ENCODE assay signal across 22 cellular contexts in the genomic region with DNA sequence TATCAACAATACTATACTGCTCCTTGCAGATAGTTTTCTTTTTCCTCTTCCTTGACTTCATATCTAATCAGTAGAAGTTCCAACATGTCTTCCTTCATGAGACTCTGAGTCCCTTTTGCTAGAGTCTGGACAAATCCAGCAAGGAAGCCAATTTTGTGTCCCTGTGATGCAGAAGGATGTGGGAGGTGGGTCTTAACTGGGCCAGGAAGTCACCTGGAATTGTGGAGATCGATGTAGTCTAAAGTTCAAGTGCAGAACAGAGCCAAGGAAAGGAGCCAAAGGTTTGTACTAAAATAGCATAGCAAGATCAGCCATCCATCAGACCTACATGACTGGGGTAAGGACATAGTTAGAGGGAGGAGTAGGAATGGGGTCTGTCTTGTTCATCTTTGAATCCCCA. TPM values are rescaled to one million over a fixed set of nuclear protein-coding genes. Genes with fewer than 3 reads are reported as not detected.
DNase-seq lines count a peak whose midpoint lies in the region; ATAC-seq, FAIRE-seq and TF ChIP-seq lines count a peak whose summit lies in the region.
"Had no signal": no experiment of that assay in that cellular context is flagged by ENCODE, and none has a peak within 500 bp of the region (broad histone marks: within the 10 kb centered on the region; RNA-seq: fewer than 3 reads in every experiment).

No MANE protein-coding gene starts in this region.

- WGBS in HepG2 (ENCODE audit: low lambda C conversion rate): 62% methylated on average over 1 of the region's 1 CpG

- H3K9me3 Mint-ChIP-seq in activated naive CD4-positive, alpha-beta T cell treated with anti-CD3 and anti-CD28 coated beads, Interleukin-2, amount 10 ng/mL, durations not matched to agents 7 days and 5 days: no peaks in the 10 kb centered on the region
- H3K9me3 Mint-ChIP-seq: GM23338, H9 had no signal

- POLR2A ChIA-PET in HepG2 (lab: Yijun Ruan, JAX): no interaction called here

- no TSS peak for BruUV-seq in HepG2 (replicated peaks; lab: Mats Ljungman, UMichigan)

- ATAC-seq in HepG2: no peak
- no peak for ATAC-seq in HG03460 (IDR thresholded peaks at IDR 0.05; ENCODE audit: unreplicated experiment)
- ATAC-seq: GM12878, GM23338 had no signal

- no peak overlapping the region for H3K4me3 ChIP-seq in HepG2 (replicated peaks in 1 of 3; ENCODE audit: insufficient read depth in 1 of 3, low read depth in 2 of 3, low read length in 3 of 3)
- H3K4me3 ChIP-seq: GM12878, GM23338 had no signal

- no peaks in the 10 kb centered on the region for H3K27me3 Mint-ChIP-seq in activated naive CD4-positive, alpha-beta T cell treated with anti-CD3 and anti-CD28 coated beads, Interleukin-2, amount 10 ng/mL, durations not matched to agents 7 days and 5 days

- TF ChIP-seq EP300 in HepG2 (IDR thresholded peaks at IDR 0.05; ENCODE audit: low read depth in 2 of 2, low read length in 2 of 2): no peak
- TF ChIP-seq EP300 in HepG2 (CRISPR knock-in tag; IDR thresholded peaks at IDR 0.05; ENCODE audit: borderline replicate concordance): no peak

- no peak for TF ChIP-seq CTCF in HepG2 (CRISPR knock-in tag; IDR thresholded peaks at IDR 0.05)

- no peak for TF ChIP-seq POLR2A in HepG2 (IDR thresholded peaks at IDR 0.05; ENCODE audit: insufficient read depth in 1 of 2, low read depth in 2 of 2, low read length in 2 of 2)

- H3K4me1 Mint-ChIP-seq in activated naive CD4-positive, alpha-beta T cell treated with anti-CD3 and anti-CD28 coated beads, Interleukin-2, amount 10 ng/mL, durations not matched to agents 7 days and 5 days: no peaks in the 10 kb centered on the region
- H3K4me1 Mint-ChIP-seq: CD4-positive, alpha-beta memory T cell had no signal

- H3K27ac ChIP-seq in HepG2 (ENCODE audit: extremely low read length, insufficient read depth, low read length): no peak overlapping the region
- H3K27ac ChIP-seq: 22Rv1 had no signal

- DNase-seq in DMS53 (lab: John Stamatoyannopoulos, UW): peak; percentile 15
- no peak for DNase-seq in DMS53 treated with DMSO at 0.1 percent for 48 hours (lab: John Stamatoyannopoulos, UW; ENCODE audit: unreplicated experiment)
- DNase-seq in HepG2 (ENCODE audit: low spot score): no peak
- peak; percentile 52 for DNase-seq in mucosa of gallbladder (ENCODE audit: low spot score)
- DNase-seq in AML-193 (lab: John Stamatoyannopoulos, UW): no peak
- DNase-seq in Ammon's horn (ENCODE audit: low spot score): no peak
- no peak for DNase-seq in activated naive CD4-positive, alpha-beta T cell treated with anti-CD3 and anti-CD28 coated beads, Interleukin-2, amount 10 ng/mL, durations not matched to agents 7 days and 5 days
- DNase-seq: C1 segment of cervical spinal cord; Calu3; CD4-positive, alpha-beta memory T cell; COR-L47; DMS79; EL; GDM1; H9; HFFc6 had no signal

- no peak for TF ChIP-seq RAD21 in HepG2 (CRISPR knock-in tag; IDR thresholded peaks at IDR 0.05)

- FAIRE-seq in HepG2 (lab: Jason Lieb, UNC): no peak
- FAIRE-seq: A204.1, GM12878, GM18507 had no signal

- CTCF ChIA-PET in HepG2 (lab: Yijun Ruan, JAX; ENCODE audit: low intra/inter-chr PET ratio, low total read pairs): no interaction called here
- CTCF ChIA-PET in activated naive CD4-positive, alpha-beta T cell treated with anti-CD3 and anti-CD28 coated beads, Interleukin-2, amount 10 ng/mL, durations not matched to agents 7 days and 5 days (lab: Charles Lee): no interaction called here

- H3K36me3 ChIP-seq in HepG2 (replicated peaks in 1 of 2; ENCODE audit: control insufficient read depth in 1 of 2, insufficient read depth in 2 of 2, low read length in 2 of 2): peaks cover 11 to 47% of the 10 kb centered on the region in 2 experiments

- H3K79me2 ChIP-seq in HepG2 (ENCODE audit: insufficient read depth, low read length): peaks cover 7% of the 10 kb centered on the region

- no peak overlapping the region for H3K27ac Mint-ChIP-seq in activated naive CD4-positive, alpha-beta T cell treated with anti-CD3 and anti-CD28 coated beads, Interleukin-2, amount 10 ng/mL, durations not matched to agents 7 days and 5 days
- H3K27ac Mint-ChIP-seq: CD4-positive, alpha-beta memory T cell; GM23338; H9; HFFc6 had no signal

- H4K20me1 ChIP-seq in HepG2 (ENCODE audit: insufficient read depth, low read length): no peaks in the 10 kb centered on the region

- H3K9me3 ChIP-seq in HepG2 (ENCODE audit: low read length): no peaks in the 10 kb centered on the region

- H3K9ac ChIP-seq in HepG2 (ENCODE audit: insufficient read depth, low read depth, low read length): no peak overlapping the region

- no peaks in the 10 kb centered on the region for H3K27me3 ChIP-seq in HepG2 (ENCODE audit: control insufficient read depth in 1 of 2, insufficient read depth in 2 of 2, low read length in 2 of 2)

- H3K4me1 ChIP-seq in HepG2 (ENCODE audit: insufficient read depth, low read length): peaks cover 26% of the 10 kb centered on the region

- intact Hi-C loops in HepG2 (cut with micrococcal nuclease; ENCODE audit: unreplicated experiment): no loop called here

- no peak overlapping the region for H2AFZ ChIP-seq in HepG2 (ENCODE audit: low read length)
- H2AFZ ChIP-seq: GM23338 had no signal

- H3K36me3 Mint-ChIP-seq in activated naive CD4-positive, alpha-beta T cell treated with anti-CD3 and anti-CD28 coated beads, Interleukin-2, amount 10 ng/mL, durations not matched to agents 7 days and 5 days: no peaks in the 10 kb centered on the region

- no peak overlapping the region for H3K4me2 ChIP-seq in HepG2 (ENCODE audit: low read depth, low read length)
- H3K4me2 ChIP-seq: GM23338 had no signal

- H3K4me3 Mint-ChIP-seq in activated naive CD4-positive, alpha-beta T cell treated with anti-CD3 and anti-CD28 coated beads, Interleukin-2, amount 10 ng/mL, durations not matched to agents 7 days and 5 days: no peak overlapping the region
- H3K4me3 Mint-ChIP-seq: CD4-positive, alpha-beta memory T cell; GM23338; H9; HFFc6 had no signal

- in situ Hi-C loops in HepG2 (cut with HindIII; ENCODE audit: extremely low pct_ligation_motif_present, low pct_unique_long_range_greater_than_20kb): no loop called here

TF ChIP-seq in HepG2, 621 proteins besides CTCF, POLR2A, EP300 and RAD21 (continues in another document):
- no peak for TF ChIP-seq PAWR (CRISPR knock-in tag; IDR thresholded peaks at IDR 0.05; ENCODE audit: borderline replicate concordance)
- 0 out of 2 replicates have a peak, but pooled peaks have one; percentile 27 for TF ChIP-seq FUBP1 (CRISPR knock-in tag; IDR thresholded peaks at IDR 0.05; ENCODE audit: borderline replicate concordance)
- no peak for TF ChIP-seq CREB3 (CRISPR knock-in tag; IDR thresholded peaks at IDR 0.05)

RNA-seq across cellular contexts. Expression of gene SPTLC3, which starts 37.6 kb away (rescaled TPM):
- total RNA-seq in HepG2 (2016; rRNA removed; fragmentation: Illumina TruSeq; extraction: Trizol): 83.7 and 95.6 TPM in 2 replicates
- total RNA-seq in HepG2 (2016; cell fraction: cytosol; rRNA removed; fragmentation: Illumina TruSeq; extraction: Trizol; ENCODE audit: low read depth): 5.7 and 7.4 TPM in 2 replicates
- total RNA-seq in HepG2 (2016; cell fraction: insoluble cytoplasmic fraction; rRNA removed; fragmentation: Illumina TruSeq; extraction: Trizol): 84.1 and 87.4 TPM in 2 replicates
- total RNA-seq in HepG2 (2016; cell fraction: membrane; rRNA removed; fragmentation: Illumina TruSeq; extraction: Trizol): 27.3 and 28.3 TPM in 2 replicates
- 151 and 157 TPM in 2 replicates for total RNA-seq in HepG2 (2016; cell fraction: nucleus; rRNA removed; fragmentation: Illumina TruSeq; extraction: Trizol)
- polyA plus RNA-seq in HepG2 (2011; rRNA removed): 13.0 and 20.5 TPM in 2 replicates
- 8.5 and 11.9 TPM in 2 replicates for polyA plus RNA-seq in HepG2 (2011; cell fraction: cytosol; rRNA removed)
- 9.9 and 12.6 TPM in 2 replicates for polyA plus RNA-seq in HepG2 (2011; cell fraction: nucleus; rRNA removed)
- 18.7 and 45.9 TPM in 2 replicates for polyA plus RNA-seq in HepG2 (2012)
- 3.5 and 3.8 TPM in 2 replicates for polyA plus RNA-seq in HepG2 (2016; cell fraction: cytosol; fragmentation: Illumina TruSeq; extraction: Trizol; ENCODE audit: low read depth)
- 37.0 and 39.6 TPM in 2 replicates for polyA plus RNA-seq in HepG2 (2016; cell fraction: insoluble cytoplasmic fraction; fragmentation: Illumina TruSeq; extraction: Trizol; ENCODE audit: low read depth)
- polyA plus RNA-seq in HepG2 (2016; cell fraction: membrane; fragmentation: Illumina TruSeq; extraction: Trizol; ENCODE audit: low read depth): 8.8 and 10.3 TPM in 2 replicates
- 45.3 and 58.4 TPM in 2 replicates for polyA plus RNA-seq in HepG2 (2016; cell fraction: nucleus; fragmentation: Illumina TruSeq; extraction: Trizol; ENCODE audit: insufficient read depth, low read depth)
- polyA minus RNA-seq in HepG2 (2011; rRNA and poly(A)+ RNA removed; ENCODE audit: low replicate concordance): 0.09 and 18.0 TPM in 2 replicates
- polyA minus RNA-seq in HepG2 (2011; cell fraction: cytosol; rRNA and poly(A)+ RNA removed): 14.0 and 19.8 TPM in 2 replicates
- polyA minus RNA-seq in HepG2 (2011; cell fraction: nucleus; rRNA and poly(A)+ RNA removed): 91.3 and 96.6 TPM in 2 replicates
- total RNA-seq in mucosa of gallbladder: 26.7 TPM
- total RNA-seq: HFFc6 had no signal

Comparison
In these comparisons a context has a peak if more than half of its experiments do, and no peak if none do; other contexts are left out.
1. DNase-seq: peak in DMS53 (single experiment) and mucosa of gallbladder (single experiment); none in DMS53 treated with DMSO at 0.1 percent for 48 hours (single experiment), HepG2 (single experiment), AML-193 (0 of 2), Ammon's horn (single experiment) and activated naive CD4-positive, alpha-beta T cell treated with anti-CD3 and anti-CD28 coated beads, Interleukin-2, amount 10 ng/mL, durations not matched to agents 7 days and 5 days (single experiment).